Comparison of ENCODE assay signal across 9 cellular contexts in genomic region chr12:93773122-93773871, GRCh38.
DNase-seq lines count a peak whose midpoint lies in the region; TF ChIP-seq lines count a peak whose summit lies in the region.
"Had no signal": no experiment of that assay in that cellular context is flagged by ENCODE, and none has a peak within 500 bp of the region (broad histone marks: within the 10 kb centered on the region; RNA-seq: fewer than 3 reads in every experiment).

No MANE protein-coding gene starts in this region.

- no peak for TF ChIP-seq CTCF in choroid plexus epithelial cell (conservative IDR thresholded peaks at IDR 0.05; ENCODE audit: low read depth, low read length)

- DNase-seq in NCI-H1436 (lab: John Stamatoyannopoulos, UW) = peak; percentile 13
- no peak for DNase-seq in NCI-H1436 treated with DMSO at 0.1 percent for 48 hours (lab: John Stamatoyannopoulos, UW)
- peak in 3 of 5 experiments; percentile 4 to 40 (median 29) for DNase-seq in T-helper 2 cell
- DNase-seq in choroid plexus epithelial cell (ENCODE audit: low read depth) = peak; percentile 92
- DNase-seq in stimulated activated CD4-positive, alpha-beta T cell treated with anti-CD3 and anti-CD28 coated beads, TNF-alpha, amount 100 ng/mL, for 24 hours (ENCODE audit: low read depth in 3 of 3) = peak; percentile 31 to 51 (median 38)
- DNase-seq in NCI-H2081 (lab: John Stamatoyannopoulos, UW) = no peak
- no peak for DNase-seq in NCI-H2107 treated with DMSO at 0.1 percent for 48 hours (lab: John Stamatoyannopoulos, UW; ENCODE audit: unreplicated experiment)
- no peak for DNase-seq in inferior parietal cortex (ENCODE audit: extremely low spot score)
- DNase-seq: cerebellar nuclear complex had no signal

- H3K4me3 ChIP-seq in choroid plexus epithelial cell (ENCODE audit: low read depth, low read length) = no peak overlapping the region

Comparison
In these comparisons a context has a peak if more than half of its experiments do, and no peak if none do; other contexts are left out.
1. DNase-seq: peak in NCI-H1436 (single experiment), T-helper 2 cell (3 of 5), choroid plexus epithelial cell (single experiment) and stimulated activated CD4-positive, alpha-beta T cell treated with anti-CD3 and anti-CD28 coated beads, TNF-alpha, amount 100 ng/mL, for 24 hours (3 of 3); none in NCI-H1436 treated with DMSO at 0.1 percent for 48 hours (single experiment), NCI-H2081 (0 of 2), NCI-H2107 treated with DMSO at 0.1 percent for 48 hours (single experiment) and inferior parietal cortex (single experiment).